ENCODE assay signal across 9 cellular contexts in the genomic region with DNA sequence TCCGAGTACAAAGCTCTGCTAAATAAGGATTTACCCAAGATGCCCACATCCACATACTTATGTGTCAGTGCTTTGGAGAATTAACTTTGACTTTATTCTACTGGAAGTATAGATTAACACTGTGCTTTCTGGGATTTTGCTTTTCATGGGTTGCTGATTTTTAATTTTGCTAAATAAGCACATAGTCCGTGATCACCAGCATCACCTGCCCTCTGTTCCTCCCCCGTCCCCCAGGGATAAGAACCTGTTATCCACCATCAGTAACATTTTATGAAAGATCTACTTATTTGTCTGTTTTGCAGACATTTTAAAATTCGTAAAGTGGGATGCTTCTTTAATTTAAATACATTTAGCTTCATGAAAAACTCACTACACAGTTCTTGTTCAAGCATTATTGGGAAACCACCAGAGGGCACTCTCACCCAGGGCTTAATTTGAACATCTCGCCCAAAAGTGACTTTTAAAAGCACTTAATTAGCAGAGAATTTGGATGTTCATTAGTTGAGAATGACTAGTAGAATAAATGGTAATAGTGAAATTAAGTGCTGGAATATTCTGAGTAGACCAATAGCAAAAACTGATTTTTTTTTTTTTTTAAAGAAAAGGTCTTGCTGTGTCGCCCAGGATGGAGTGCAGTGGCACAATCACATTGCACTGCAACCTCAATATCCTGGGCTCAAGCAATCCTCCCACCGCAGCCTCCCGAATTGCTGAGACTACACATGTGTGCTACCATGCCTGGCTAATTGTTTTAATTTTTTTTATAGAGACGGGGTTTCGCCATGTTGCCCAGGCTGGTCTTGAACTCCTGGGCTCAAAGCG.
DNase-seq lines count a peak whose midpoint lies in the region; ATAC-seq and TF ChIP-seq lines count a peak whose summit lies in the region.
"Had no signal": no experiment of that assay in that cellular context is flagged by ENCODE, and none has a peak within 500 bp of the region (broad histone marks: within the 10 kb centered on the region; RNA-seq: fewer than 3 reads in every experiment).

No MANE protein-coding gene starts in this region.

- H3K4me3 ChIP-seq in astrocyte of the spinal cord (ENCODE audit: low read depth, low read length) = no peak overlapping the region

- TF ChIP-seq CTCF in astrocyte of the spinal cord (IDR thresholded peaks at IDR 0.05; ENCODE audit: low read depth, low read length) = peak; percentile 74

- ATAC-seq in HG02571 (IDR thresholded peaks at IDR 0.05; ENCODE audit: unreplicated experiment) = no peak
- ATAC-seq in GM19023 (IDR thresholded peaks at IDR 0.05; ENCODE audit: unreplicated experiment) = no peak
- ATAC-seq: activated naive CD4-positive, alpha-beta T cell treated with anti-CD3 and anti-CD28 coated beads, Interleukin-2, amount 50 U/mL, for 72 hours had no signal

- peak; percentile 27 for DNase-seq in DMS114 treated with DMSO at 0.1 percent for 48 hours (lab: John Stamatoyannopoulos, UW; ENCODE audit: unreplicated experiment)
- peak; percentile 51 to 56 for DNase-seq in Kasumi-1 (lab: John Stamatoyannopoulos, UW)
- peak; percentile 12 for DNase-seq in T-helper 22 cell (ENCODE audit: low read depth)
- DNase-seq in astrocyte of the spinal cord (ENCODE audit: low read depth, low spot score) = peak; percentile 56
- peak; percentile 62 for DNase-seq in left kidney (ENCODE audit: low read depth, low spot score)
- peak; percentile 6 for DNase-seq in stimulated activated CD8-positive, alpha-beta memory T cell treated with anti-CD3 and anti-CD28 coated beads, Interleukin-12 subunit alpha, Interleukin-12 subunit beta, amount 100 ng/mL, for 4 hours (ENCODE audit: low read depth)

- in situ Hi-C loops in astrocyte of the spinal cord (cut with HindIII; ENCODE audit: low sequenced_read_pairs) = no loop called here

Comparison
In these comparisons a context has a peak if more than half of its experiments do, and no peak if none do; other contexts are left out.
1. DNase-seq: peak in every context shown above with its lines; median percentile 62 in left kidney; 56 in astrocyte of the spinal cord; 54 in Kasumi-1; 27 in DMS114 treated with DMSO at 0.1 percent for 48 hours; 12 in T-helper 22 cell; 6 in stimulated activated CD8-positive, alpha-beta memory T cell treated with anti-CD3 and anti-CD28 coated beads, Interleukin-12 subunit alpha, Interleukin-12 subunit beta, amount 100 ng/mL, for 4 hours.